22 cellular contexts compared by ENCODE assay signal in the genomic region with DNA sequence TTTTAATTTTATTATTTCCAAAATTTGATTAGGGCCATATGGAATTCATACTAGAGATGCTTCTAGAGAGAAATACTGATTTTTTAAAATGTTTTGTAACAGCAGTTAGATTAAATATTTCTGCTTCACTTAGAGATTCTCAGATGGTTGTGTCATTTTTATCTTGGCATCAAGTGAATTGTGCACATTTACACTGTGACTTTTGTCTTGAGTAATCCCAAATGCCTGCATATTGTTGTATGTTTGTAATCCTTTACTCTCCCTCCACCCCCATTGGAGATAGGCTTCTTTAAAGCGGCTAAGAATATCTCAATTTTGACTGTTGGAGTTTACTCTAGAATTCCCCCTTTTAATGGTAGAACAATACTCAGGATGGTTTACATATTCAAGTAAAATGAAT. TPM values are rescaled to one million over a fixed set of nuclear protein-coding genes. Genes with fewer than 3 reads are reported as not detected.
DNase-seq lines count a peak whose midpoint lies in the region; ATAC-seq and TF ChIP-seq lines count a peak whose summit lies in the region.
"Had no signal": no experiment of that assay in that cellular context is flagged by ENCODE, and none has a peak within 500 bp of the region (broad histone marks: within the 10 kb centered on the region; RNA-seq: fewer than 3 reads in every experiment).

No MANE protein-coding gene starts in this region.

- no TSS peak for BruUV-seq in PC-9 (replicated peaks; lab: Mats Ljungman, UMichigan)

- DNase-seq in activated naive CD4-positive, alpha-beta T cell treated with anti-CD3 and anti-CD28 coated beads, Interleukin-2, amount 10 ng/mL, durations not matched to agents 7 days and 5 days, result no peak
- DNase-seq in dedifferentiated amniotic fluid mesenchymal stem cell (ENCODE audit: extremely low spot score) (peak; percentile 37), PC-9 (no peak)
- DNase-seq: activated CD4-positive, alpha-beta T cell treated with anti-CD3 and anti-CD28 coated beads for 4 hours; activated CD8-positive, alpha-beta memory T cell treated with anti-CD3 and anti-CD28 coated beads, Interleukin-2, amount 10 ng/mL, durations not matched to agents 7 days and 5 days; activated naive CD4-positive, alpha-beta T cell treated with anti-CD3 and anti-CD28 coated beads, Interleukin-2, amount 50 U/mL, for 16 hours; C1 segment of cervical spinal cord; head of caudate nucleus; Kasumi-1; left lung; naive thymus-derived CD4-positive, alpha-beta T cell; NCI-H1930; occipital lobe; SJCRH30; transverse colon had no signal

- intact Hi-C loops in PC-9 (cut with micrococcal nuclease; ENCODE audit: unreplicated experiment), result no loop called here

- H3K27ac Mint-ChIP-seq in activated naive CD4-positive, alpha-beta T cell treated with anti-CD3 and anti-CD28 coated beads, Interleukin-2, amount 50 U/mL, for 24 hours, result peak overlapping the region; percentile 36
- no peak overlapping the region for H3K27ac Mint-ChIP-seq in activated naive CD4-positive, alpha-beta T cell treated with anti-CD3 and anti-CD28 coated beads, Interleukin-2, amount 10 ng/mL, durations not matched to agents 7 days and 5 days
- H3K27ac Mint-ChIP-seq: activated CD8-positive, alpha-beta memory T cell treated with anti-CD3 and anti-CD28 coated beads, Interleukin-2, amount 10 ng/mL, durations not matched to agents 7 days and 5 days; activated T-helper 1 cell treated with anti-CD3 and anti-CD28 coated beads, Interleukin-12 subunit alpha, Interleukin-12 subunit beta, Interleukin-2, Interleukin-4 antibody, amounts not matched to agents 30 ng/mL and 10 ng/mL and 1 ng/mL, durations not matched to agents 14 hours and 24 hours and 36 hours had no signal

- no peaks in the 10 kb centered on the region for H3K27me3 ChIP-seq in HUES64 (ENCODE audit: insufficient read depth, low read length)
- H3K27me3 ChIP-seq in PC-9 (ENCODE audit: insufficient read depth, low read depth), result no peaks in the 10 kb centered on the region
- H3K27me3 ChIP-seq: left lung, SJCRH30, transverse colon had no signal

- H3F3A ChIP-seq in PC-9 (ENCODE audit: insufficient read depth, low read depth), result no peaks in the 10 kb centered on the region

- peaks cover 55% of the 10 kb centered on the region for H3K4me1 ChIP-seq in HUES64 (ENCODE audit: insufficient read depth, low read length)
- H3K4me1 ChIP-seq in PC-9 (replicated peaks; ENCODE audit: insufficient read depth), result no peaks in the 10 kb centered on the region
- H3K4me1 ChIP-seq: transverse colon had no signal

- CTCF ChIA-PET in activated naive CD4-positive, alpha-beta T cell treated with anti-CD3 and anti-CD28 coated beads, Interleukin-2, amount 10 ng/mL, durations not matched to agents 7 days and 5 days (lab: Charles Lee), result no interaction called here
- CTCF ChIA-PET in PC-9 (lab: Charles Lee), result no interaction called here

- POLR2A ChIA-PET in PC-9 (lab: Charles Lee; ENCODE audit: unreplicated experiment), result no interaction called here

- H3K4me2 ChIP-seq in PC-9, result no peak overlapping the region

- H3K4me1 Mint-ChIP-seq in activated naive CD4-positive, alpha-beta T cell treated with anti-CD3 and anti-CD28 coated beads, Interleukin-2, amount 50 U/mL, for 24 hours, result peaks cover 29% of the 10 kb centered on the region
- H3K4me1 Mint-ChIP-seq in activated naive CD4-positive, alpha-beta T cell treated with anti-CD3 and anti-CD28 coated beads, Interleukin-2, amount 10 ng/mL, durations not matched to agents 7 days and 5 days, result peaks cover 30% of the 10 kb centered on the region

- no peaks in the 10 kb centered on the region for H3K9me3 ChIP-seq in HUES64 (ENCODE audit: insufficient read depth, low read depth, low read length)
- no peaks in the 10 kb centered on the region for H3K9me3 ChIP-seq in PC-9 (ENCODE audit: insufficient read depth, low read depth)
- H3K9me3 ChIP-seq: left lung, SJCRH30, transverse colon had no signal

- H3K9ac ChIP-seq in HUES64 (ENCODE audit: low read depth, low read length), result peak overlapping the region; percentile 63

- H3K79me2 ChIP-seq in PC-9 (ENCODE audit: low read depth), result peaks cover 2% of the 10 kb centered on the region; the same call in 1 of the 2 replicates

- peaks cover 52% of the 10 kb centered on the region for H3K36me3 ChIP-seq in HUES64 (ENCODE audit: insufficient read depth, low read length)
- H3K36me3 ChIP-seq in PC-9 (ENCODE audit: low read depth), result peaks cover 49% of the 10 kb centered on the region

- H3K27me3 Mint-ChIP-seq in activated naive CD4-positive, alpha-beta T cell treated with anti-CD3 and anti-CD28 coated beads, Interleukin-2, amount 50 U/mL, for 24 hours, result no peaks in the 10 kb centered on the region
- H3K27me3 Mint-ChIP-seq in activated naive CD4-positive, alpha-beta T cell treated with anti-CD3 and anti-CD28 coated beads, Interleukin-2, amount 10 ng/mL, durations not matched to agents 7 days and 5 days, result no peaks in the 10 kb centered on the region
- H3K27me3 Mint-ChIP-seq: activated CD8-positive, alpha-beta memory T cell treated with anti-CD3 and anti-CD28 coated beads, Interleukin-2, amount 10 ng/mL, durations not matched to agents 7 days and 5 days; central memory CD8-positive, alpha-beta T cell; naive thymus-derived CD4-positive, alpha-beta T cell had no signal

- H4K20me1 ChIP-seq in PC-9 (ENCODE audit: insufficient read depth), result peaks cover 37% of the 10 kb centered on the region

- WGBS in HUES64, result no CpG with 5 or more reads among the region's 1 CpG

- ATAC-seq in GM18873 (IDR thresholded peaks at IDR 0.05; ENCODE audit: low FRiP score, unreplicated experiment) (no peak), HG02798 (IDR thresholded peaks at IDR 0.05; ENCODE audit: poor library complexity, unreplicated experiment) (no peak), HG03342 (IDR thresholded peaks at IDR 0.05; ENCODE audit: unreplicated experiment) (no peak)
- ATAC-seq: activated CD8-positive, alpha-beta memory T cell treated with anti-CD3 and anti-CD28 coated beads, Interleukin-2, amount 10 ng/mL, durations not matched to agents 7 days and 5 days; naive thymus-derived CD4-positive, alpha-beta T cell had no signal

- H3K36me3 Mint-ChIP-seq in activated naive CD4-positive, alpha-beta T cell treated with anti-CD3 and anti-CD28 coated beads, Interleukin-2, amount 50 U/mL, for 24 hours, result peaks cover 7% of the 10 kb centered on the region
- H3K36me3 Mint-ChIP-seq in activated naive CD4-positive, alpha-beta T cell treated with anti-CD3 and anti-CD28 coated beads, Interleukin-2, amount 10 ng/mL, durations not matched to agents 7 days and 5 days, result peaks cover 51% of the 10 kb centered on the region

- H3K27ac ChIP-seq in HUES64 (ENCODE audit: low read depth, low read length), result peak overlapping the region; percentile 100
- H3K27ac ChIP-seq in PC-9, result no peak overlapping the region
- H3K27ac ChIP-seq: SJCRH30, transverse colon had no signal

- H3K4me3 ChIP-seq in HUES64 (ENCODE audit: low read length) (no peak overlapping the region), PC-9 (no peak overlapping the region)
- H3K4me3 ChIP-seq: left lung, SJCRH30, transverse colon had no signal

- no peak overlapping the region for H2AFZ ChIP-seq in PC-9

- TF ChIP-seq CTCF in PC-9 (conservative IDR thresholded peaks at IDR 0.05), result no peak

- no peaks in the 10 kb centered on the region for H3K9me2 ChIP-seq in PC-9 (ENCODE audit: insufficient read depth)

- H3K9me3 Mint-ChIP-seq in activated naive CD4-positive, alpha-beta T cell treated with anti-CD3 and anti-CD28 coated beads, Interleukin-2, amount 50 U/mL, for 24 hours, result no peaks in the 10 kb centered on the region
- H3K9me3 Mint-ChIP-seq in activated naive CD4-positive, alpha-beta T cell treated with anti-CD3 and anti-CD28 coated beads, Interleukin-2, amount 10 ng/mL, durations not matched to agents 7 days and 5 days, result no peaks in the 10 kb centered on the region
- H3K9me3 Mint-ChIP-seq: activated T-helper 1 cell treated with anti-CD3 and anti-CD28 coated beads, Interleukin-12 subunit alpha, Interleukin-12 subunit beta, Interleukin-2, Interleukin-4 antibody, amounts not matched to agents 30 ng/mL and 10 ng/mL and 1 ng/mL, durations not matched to agents 14 hours and 24 hours and 36 hours; central memory CD8-positive, alpha-beta T cell had no signal

- no peak overlapping the region for H3K4me3 Mint-ChIP-seq in activated naive CD4-positive, alpha-beta T cell treated with anti-CD3 and anti-CD28 coated beads, Interleukin-2, amount 50 U/mL, for 24 hours
- no peak overlapping the region for H3K4me3 Mint-ChIP-seq in activated naive CD4-positive, alpha-beta T cell treated with anti-CD3 and anti-CD28 coated beads, Interleukin-2, amount 10 ng/mL, durations not matched to agents 7 days and 5 days
- H3K4me3 Mint-ChIP-seq: activated CD8-positive, alpha-beta memory T cell treated with anti-CD3 and anti-CD28 coated beads, Interleukin-2, amount 10 ng/mL, durations not matched to agents 7 days and 5 days; activated T-helper 1 cell treated with anti-CD3 and anti-CD28 coated beads, Interleukin-12 subunit alpha, Interleukin-12 subunit beta, Interleukin-2, Interleukin-4 antibody, amounts not matched to agents 30 ng/mL and 10 ng/mL and 1 ng/mL, durations not matched to agents 14 hours and 24 hours and 36 hours; central memory CD8-positive, alpha-beta T cell; naive thymus-derived CD4-positive, alpha-beta T cell had no signal

RNA-seq across cellular contexts. Expression of a gene that starts 19.0 kb away (rescaled TPM):
- 29.9 TPM for polyA plus RNA-seq in HUES64 (2013, experiment 1 of 2)
- polyA plus RNA-seq in HUES64 (2013, experiment 2 of 2), result 40.6 TPM
- 76.3 and 85.5 TPM in 2 replicates for total RNA-seq in PC-9 (2021)

RNA-seq across cellular contexts. Expression of a gene that starts 22.5 kb away (rescaled TPM):
- 16.4 TPM for polyA plus RNA-seq in HUES64 (2013, experiment 1 of 2)
- 17.1 TPM for polyA plus RNA-seq in HUES64 (2013, experiment 2 of 2)
- total RNA-seq in PC-9 (2021), result 24.0 and 36.9 TPM in 2 replicates
